18 cellular contexts compared by ENCODE assay signal in the genomic region with DNA sequence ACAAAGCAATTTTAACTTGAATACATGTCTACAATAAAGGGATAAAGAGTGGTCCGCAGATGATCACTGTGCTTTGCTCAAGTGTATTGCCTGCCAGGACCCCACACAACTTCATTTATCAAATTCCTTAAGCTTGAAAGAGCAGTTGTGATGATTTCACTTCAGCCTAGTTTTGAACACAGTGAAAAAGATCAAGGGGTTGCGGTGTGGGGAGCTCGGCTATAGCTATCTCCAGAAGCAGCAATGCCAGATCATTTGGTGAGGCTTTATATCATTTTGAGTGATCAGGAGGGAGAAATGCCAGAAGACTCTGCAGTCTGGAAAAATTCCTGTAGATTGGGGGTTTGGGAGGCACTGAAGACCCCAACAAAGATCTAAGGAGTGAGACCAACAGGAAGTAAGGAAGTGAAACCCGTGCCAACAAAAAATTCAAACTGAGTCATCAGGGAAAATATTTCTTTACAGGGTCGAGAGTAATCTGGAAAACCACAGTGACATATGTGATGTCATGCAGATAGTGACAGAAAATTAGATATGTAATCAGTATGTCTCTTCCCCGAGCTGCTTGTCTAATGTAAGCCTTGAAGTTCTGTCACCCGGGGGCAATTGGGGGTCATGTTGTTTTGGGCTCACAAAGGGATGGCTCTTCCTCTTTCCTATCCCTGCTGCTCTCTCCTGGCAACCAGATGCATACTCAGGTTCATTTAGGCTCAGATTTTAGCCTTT.
DNase-seq lines count a peak whose midpoint lies in the region; ATAC-seq and TF ChIP-seq lines count a peak whose summit lies in the region.
"Had no signal": no experiment of that assay in that cellular context is flagged by ENCODE, and none has a peak within 500 bp of the region (broad histone marks: within the 10 kb centered on the region; RNA-seq: fewer than 3 reads in every experiment).

No MANE protein-coding gene starts in this region.

- H3K4me3 ChIP-seq in HCT116 (replicated peaks in 1 of 2; ENCODE audit: low read depth in 1 of 2, low read length in 2 of 2): peak overlapping the region in 1 of 2 experiments; percentile 27; a peak in 1 of 4 replicates
- peak overlapping the region; percentile 41 for H3K4me3 ChIP-seq in SJCRH30
- H3K4me3 ChIP-seq in fibroblast of lung (replicated peaks in 1 of 4; ENCODE audit: control extremely low read depth in 1 of 4, insufficient read depth in 1 of 4, low read depth in 3 of 4, low read length in 4 of 4): no peak overlapping the region
- H3K4me3 ChIP-seq in osteoblast (ENCODE audit: insufficient read depth, low read length): no peak overlapping the region
- H3K4me3 ChIP-seq: cardiac muscle cell, GM12878, left lung had no signal

- CTCF ChIA-PET in HCT116 (lab: Charles Lee): interaction anchor here (0.8 to 1.6 kb wide), 4 partner anchors 68 to 188 kb away, joined by 3 to 4 read pairs (median 3); no protein-coding TSS in a partner anchor

- RAD21 ChIA-PET in HCT116 (lab: Charles Lee; ENCODE audit: low non-redundant PET in 1 of 2, low total read pairs in 2 of 2, uncharacterized antibody in 2 of 2, unreplicated experiment in 2 of 2): no interaction called here

- peak; percentile 93 for DNase-seq in HCT116 (ENCODE audit: low read depth, low spot score)
- DNase-seq in SJCRH30: peak; percentile 87 to 91
- peak; percentile 50 to 85 for DNase-seq in fibroblast of lung (ENCODE audit: low read depth in 2 of 2)
- no peak for DNase-seq in osteoblast (ENCODE audit: insufficient read length, low spot score, missing footprints)
- DNase-seq in mesenteric fat pad (ENCODE audit: low spot score): no peak
- DNase-seq in GM13976 (ENCODE audit: low spot score): no peak
- DNase-seq in occipital lobe (lab: John Stamatoyannopoulos, UW): no peak
- DNase-seq: activated CD8-positive, alpha-beta T cell treated with anti-CD3 and anti-CD28 coated beads, Interleukin-2, amount 10 ng/mL, durations not matched to agents 7 days and 5 days; activated effector memory CD4-positive, alpha-beta T cell treated with anti-CD3 and anti-CD28 coated beads, Interleukin-2, amount 50 U/mL, for 16 hours; DMS79 treated with DMSO at 0.1 percent for 48 hours; left lung; NCI-H526 treated with DMSO at 0.1 percent for 48 hours; stimulated activated naive CD8-positive, alpha-beta T cell treated with anti-CD3 and anti-CD28 coated beads, Interleukin-15, amount 100 ng/mL, for 72 hours had no signal

- no peak overlapping the region for H2AFZ ChIP-seq in HCT116 (ENCODE audit: low read depth, low read length, poor library complexity, severe bottlenecking)
- H2AFZ ChIP-seq in fibroblast of lung (ENCODE audit: low read length): no peak overlapping the region
- H2AFZ ChIP-seq in osteoblast (ENCODE audit: low read length): no peak overlapping the region

- TF ChIP-seq RAD21 in HCT116 (IDR thresholded peaks at IDR 0.05; ENCODE audit: low read depth): peak; percentile 42; the same call in 1 of the 2 replicates

- intact Hi-C loops in HCT116 (cut with micrococcal nuclease): no loop called here

- peaks cover 21% of the 10 kb centered on the region for H3K79me2 ChIP-seq in HCT116 (ENCODE audit: insufficient read depth, low read length)
- H3K79me2 ChIP-seq in fibroblast of lung (ENCODE audit: control insufficient read depth, insufficient read depth, low read length): no peaks in the 10 kb centered on the region
- no peaks in the 10 kb centered on the region for H3K79me2 ChIP-seq in osteoblast (ENCODE audit: insufficient read depth, low read length)

- no TSS peak for BruUV-seq in HCT116 (replicated peaks; lab: Mats Ljungman, UMichigan)

- peaks cover 0 to 3% of the 10 kb centered on the region in 2 experiments; a peak in 1 of 4 replicates for H3K36me3 ChIP-seq in HCT116 (ENCODE audit: control insufficient read depth in 1 of 2, insufficient read depth in 2 of 2, low read length in 2 of 2)
- no peaks in the 10 kb centered on the region for H3K36me3 ChIP-seq in SJCRH30
- no peaks in the 10 kb centered on the region for H3K36me3 ChIP-seq in fibroblast of lung (ENCODE audit: control insufficient read depth, insufficient read depth, low read length)
- H3K36me3 ChIP-seq in osteoblast (ENCODE audit: insufficient read depth, low read length): no peaks in the 10 kb centered on the region
- H3K36me3 ChIP-seq: cardiac muscle cell, left lung, neutrophil had no signal

- POLR2A ChIA-PET in HCT116 (lab: Charles Lee): interaction anchor here (0.6 to 2.7 kb wide), 11 partner anchors 10 to 335 kb away, joined by 3 to 15 read pairs (median 3); no protein-coding TSS in a partner anchor

- no peak for TF ChIP-seq CTCF in HCT116 (IDR thresholded peaks at IDR 0.05 in 2 of 3, conservative IDR thresholded peaks at IDR 0.05 in 1 of 3; ENCODE audit: borderline replicate concordance in 1 of 3, insufficient read depth in 1 of 3, low read depth in 2 of 3, low read length in 2 of 3)
- no peak for TF ChIP-seq CTCF in fibroblast of lung (conservative IDR thresholded peaks at IDR 0.05 in 1 of 2, IDR thresholded peaks at IDR 0.05 in 1 of 2; ENCODE audit: low read depth in 1 of 2, low read length in 2 of 2)
- TF ChIP-seq CTCF in osteoblast (IDR thresholded peaks at IDR 0.05; ENCODE audit: extremely low read depth, low read depth, low read length): no peak
- TF ChIP-seq CTCF in GM13976 (IDR thresholded peaks at IDR 0.05; ENCODE audit: borderline replicate concordance, control extremely low read depth, extremely low read depth, insufficient read depth, missing control alignments): no peak

- H3K9me3 ChIP-seq in HCT116 (ENCODE audit: control insufficient read depth in 1 of 2, insufficient read depth in 1 of 2, low read depth in 1 of 2, low read length in 2 of 2): no peaks in the 10 kb centered on the region
- no peaks in the 10 kb centered on the region for H3K9me3 ChIP-seq in SJCRH30 (replicated peaks)
- H3K9me3 ChIP-seq in fibroblast of lung (ENCODE audit: control insufficient read depth, insufficient read depth, low read depth, low read length): no peaks in the 10 kb centered on the region
- H3K9me3 ChIP-seq in osteoblast (ENCODE audit: low read depth, low read length): no peaks in the 10 kb centered on the region
- H3K9me3 ChIP-seq: left lung, neutrophil had no signal

- H3K9ac ChIP-seq in HCT116 (ENCODE audit: low read length): peak overlapping the region; percentile 62
- no peak overlapping the region for H3K9ac ChIP-seq in fibroblast of lung (ENCODE audit: insufficient read depth, low read length)

- H3K4me2 ChIP-seq in HCT116 (ENCODE audit: low read length): peak overlapping the region; percentile 70
- peak overlapping the region; percentile 1 for H3K4me2 ChIP-seq in fibroblast of lung (ENCODE audit: extremely low read depth, insufficient read depth, low read length)
- peak overlapping the region; percentile 44 for H3K4me2 ChIP-seq in osteoblast (ENCODE audit: insufficient read depth, low read length)

- no peak for TF ChIP-seq POLR2A in HCT116 (IDR thresholded peaks at IDR 0.05; ENCODE audit: borderline replicate concordance, extremely low read depth, insufficient read depth, insufficient read length)

- H4K20me1 ChIP-seq in HCT116 (ENCODE audit: insufficient read depth) (no peaks in the 10 kb centered on the region), fibroblast of lung (ENCODE audit: control insufficient read depth, extremely low read depth, insufficient read depth, low read length) (no peaks in the 10 kb centered on the region), osteoblast (ENCODE audit: insufficient read depth, low read length) (no peaks in the 10 kb centered on the region)

- H3K27ac ChIP-seq in HCT116 (ENCODE audit: low read depth, low read length): peak overlapping the region; percentile 87
- peak overlapping the region; percentile 96 for H3K27ac ChIP-seq in SJCRH30
- H3K27ac ChIP-seq in fibroblast of lung (ENCODE audit: insufficient read depth, low read length): peak overlapping the region; percentile 44
- peak overlapping the region; percentile 49 for H3K27ac ChIP-seq in osteoblast (ENCODE audit: low read depth, low read length)
- H3K27ac ChIP-seq: C4-2B, cardiac muscle cell, left lung, neutrophil had no signal

- ATAC-seq in HCT116 (peak; percentile 76), HG03565 (IDR thresholded peaks at IDR 0.05; ENCODE audit: unreplicated experiment) (no peak)
- ATAC-seq: activated CD8-positive, alpha-beta T cell treated with anti-CD3 and anti-CD28 coated beads, Interleukin-2, amount 10 ng/mL, durations not matched to agents 7 days and 5 days; GM12878; stimulated activated naive CD8-positive, alpha-beta T cell treated with anti-CD3 and anti-CD28 coated beads, Interleukin-15, amount 100 ng/mL, for 72 hours had no signal

- no peaks in the 10 kb centered on the region for H3K9me2 ChIP-seq in HCT116 (ENCODE audit: insufficient read depth)

- H3K4me1 ChIP-seq in HCT116 (ENCODE audit: control insufficient read depth in 1 of 2, insufficient read depth in 2 of 2, low read length in 2 of 2) (peaks cover 74 to 96% of the 10 kb centered on the region in 2 experiments), SJCRH30 (peaks cover 53% of the 10 kb centered on the region), fibroblast of lung (ENCODE audit: control insufficient read depth, extremely low read depth, insufficient read depth, low read length) (peaks cover 21% of the 10 kb centered on the region), osteoblast (ENCODE audit: insufficient read depth, low read length) (peaks cover 42% of the 10 kb centered on the region)

- H3K27me3 ChIP-seq in HCT116 (ENCODE audit: insufficient read depth, low read length) (no peaks in the 10 kb centered on the region), SJCRH30 (no peaks in the 10 kb centered on the region), fibroblast of lung (ENCODE audit: control insufficient read depth, insufficient read depth, low read length) (no peaks in the 10 kb centered on the region), osteoblast (ENCODE audit: insufficient read depth, low read length) (no peaks in the 10 kb centered on the region)
- H3K27me3 ChIP-seq: cardiac muscle cell, left lung had no signal

- in situ Hi-C loops in GM13976 (cut with MboI; ENCODE audit: low sequenced_read_pairs, unreplicated experiment): no loop called here

TF ChIP-seq in HCT116, 20 proteins besides CTCF, POLR2A, EP300 and RAD21 (continues in another document):
- TF ChIP-seq TCF7L2 (IDR thresholded peaks at IDR 0.05; ENCODE audit: borderline replicate concordance, extremely low read depth, insufficient read depth, insufficient read length) (peak; percentile 93), SP1 (IDR thresholded peaks at IDR 0.05; ENCODE audit: low read depth) (peak; percentile 96), POLR2AphosphoS5 (IDR thresholded peaks at IDR 0.05; ENCODE audit: low read depth, low read length) (peak; percentile 46; the same call in 1 of the 2 replicates), FOSL1 (IDR thresholded peaks at IDR 0.05; ENCODE audit: low read depth) (peak; percentile 88), SIN3A (IDR thresholded peaks at IDR 0.05; ENCODE audit: low read depth) (peak; percentile 80), EGR1 (IDR thresholded peaks at IDR 0.05; ENCODE audit: low read depth) (no peak), JUND (IDR thresholded peaks at IDR 0.05) (peak; percentile 92)
- TF ChIP-seq, protein P1, sequence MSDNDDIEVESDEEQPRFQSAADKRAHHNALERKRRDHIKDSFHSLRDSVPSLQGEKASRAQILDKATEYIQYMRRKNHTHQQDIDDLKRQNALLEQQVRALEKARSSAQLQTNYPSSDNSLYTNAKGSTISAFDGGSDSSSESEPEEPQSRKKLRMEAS (IDR thresholded peaks at IDR 0.05): peak; percentile 53; the same call in 1 of the 2 replicates

Comparison
In these comparisons a context has a peak if more than half of its experiments do, and no peak if none do; other contexts are left out.
1. DNase-seq: peak in HCT116 (single experiment), SJCRH30 (2 of 2) and fibroblast of lung (2 of 2); none in osteoblast (single experiment), mesenteric fat pad (single experiment), GM13976 (single experiment) and occipital lobe (single experiment).
2. H3K27ac ChIP-seq: peak in every context shown above with its lines; median percentile 96 in SJCRH30; 87 in HCT116; 49 in osteoblast; 44 in fibroblast of lung.
3. H3K4me2 ChIP-seq: peak in every context shown above with its lines; median percentile 70 in HCT116; 44 in osteoblast; 1 in fibroblast of lung.